ENCODE assay signal across 8 cellular contexts in the genomic region with DNA sequence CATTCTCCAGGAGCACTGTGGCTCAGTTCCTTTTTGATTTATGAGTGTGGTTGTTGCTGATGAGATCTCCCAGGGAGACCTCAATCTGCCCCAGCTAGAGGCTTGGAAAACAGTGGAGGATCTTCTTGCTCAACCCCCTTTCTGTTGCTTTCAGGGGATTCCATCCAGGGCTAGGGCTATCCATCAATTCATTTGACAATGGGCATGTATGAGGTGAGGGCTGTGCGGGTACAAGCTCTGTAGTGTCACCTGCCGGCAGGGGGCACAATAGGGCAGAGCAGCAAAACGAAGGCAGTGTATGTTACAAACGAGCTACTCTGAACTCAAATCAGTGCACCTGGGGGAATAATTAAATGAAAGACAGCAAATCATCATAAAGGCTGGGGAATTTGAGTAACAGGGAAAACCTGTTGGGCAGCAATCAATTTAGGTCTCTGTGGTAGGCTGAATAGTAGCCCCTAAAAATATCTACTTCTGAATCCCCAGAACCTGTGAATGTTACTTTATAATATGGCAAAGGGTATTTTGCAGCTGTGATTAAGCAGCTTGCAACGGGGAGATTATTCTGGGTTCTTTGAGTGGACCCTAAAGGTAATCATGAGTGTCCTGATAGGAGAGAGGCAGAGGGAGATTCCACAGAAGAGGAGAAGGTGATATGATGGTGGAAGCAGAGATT.
DNase-seq lines count a peak whose midpoint lies in the region; TF ChIP-seq lines count a peak whose summit lies in the region.

No MANE protein-coding gene starts in this region.

- no peak overlapping the region for H3K4me3 Mint-ChIP-seq in osteocyte (ENCODE audit: unreplicated experiment)

- H3K27ac ChIP-seq in OCI-LY7 (ENCODE audit: low read depth, low read length, poor library complexity, severe bottlenecking) (no peak overlapping the region), testis (no peak overlapping the region)

- H3K4me3 ChIP-seq in OCI-LY7 (ENCODE audit: low read depth, low read length, poor library complexity, severe bottlenecking) (no peak overlapping the region), testis (no peak overlapping the region)

- no peaks in the 10 kb centered on the region for H3K9me3 ChIP-seq in OCI-LY7 (ENCODE audit: low read length)
- no peaks in the 10 kb centered on the region for H3K9me3 ChIP-seq in testis

- H3K36me3 Mint-ChIP-seq in osteocyte (ENCODE audit: unreplicated experiment): no peaks in the 10 kb centered on the region

- H3K4me1 Mint-ChIP-seq in osteocyte (ENCODE audit: unreplicated experiment): peaks cover 9% of the 10 kb centered on the region

- H3K27me3 ChIP-seq in testis: no peaks in the 10 kb centered on the region

- intact Hi-C loops in OCI-LY7 (cut with micrococcal nuclease; ENCODE audit: unreplicated experiment) (loop anchor here (1.0 kb wide), 1 partner anchor 759 kb away; no protein-coding TSS in a partner anchor), testis (cut with DNase I; ENCODE audit: low total_unique reads) (loop anchor here (10.0 kb wide), 1 partner anchor 233 kb away; no protein-coding TSS in a partner anchor)

- H3K36me3 ChIP-seq in OCI-LY7 (ENCODE audit: insufficient read depth, low read length) (no peaks in the 10 kb centered on the region), testis (ENCODE audit: low read depth, missing control alignments) (no peaks in the 10 kb centered on the region)

- POLR2A ChIA-PET in OCI-LY7 (lab: Charles Lee): interaction anchor here (0.5 to 1.0 kb wide), 2 partner anchors 46 to 108 kb away, joined by 3 to 5 read pairs; no protein-coding TSS in a partner anchor

- no TSS peak for BruUV-seq in OCI-LY7 (replicated peaks; lab: Mats Ljungman, UMichigan)

- CTCF ChIA-PET in OCI-LY7 (lab: Charles Lee; ENCODE audit: unreplicated experiment): interaction anchor here (0.8 kb wide), 1 partner anchor 237 kb away, joined by 3 read pairs; no protein-coding TSS in a partner anchor

- H3K27ac Mint-ChIP-seq in osteocyte (ENCODE audit: unreplicated experiment): no peak overlapping the region

- TF ChIP-seq CTCF in GM12872 (IDR thresholded peaks at IDR 0.05; ENCODE audit: insufficient read depth, low read depth, low read length): peak; percentile 89
- peak; percentile 96 for TF ChIP-seq CTCF in OCI-LY7 (conservative IDR thresholded peaks at IDR 0.05; ENCODE audit: low read length)
- TF ChIP-seq CTCF in osteocyte (IDR thresholded peaks at IDR 0.05): peak; percentile 90
- peak; percentile 52 to 61 (median 59) for TF ChIP-seq CTCF in testis (IDR thresholded peaks at IDR 0.05)

- peak; percentile 42 for DNase-seq in HT1080 (ENCODE audit: low read depth)
- peak; percentile 65 for DNase-seq in OCI-LY7 (ENCODE audit: low spot score)
- peak; percentile 69 for DNase-seq in activated T-cell treated with anti-CD3 and anti-CD28 coated beads for 4 hours
- peak; percentile 37 for DNase-seq in fibroblast of peridontal ligament (ENCODE audit: extremely low read depth)
- peak; percentile 88 for DNase-seq in osteocyte (ENCODE audit: extremely low spot score, unreplicated experiment)
- DNase-seq in testis: peak; percentile 82
- DNase-seq in GOT3 (lab: John Stamatoyannopoulos, UW): no peak

- H3K27me3 Mint-ChIP-seq in osteocyte (ENCODE audit: unreplicated experiment): no peaks in the 10 kb centered on the region

- WGBS in testis, 2 donors: 45 to 50% methylated on average over 5 of the region's 5 CpGs

- no peak overlapping the region for H2AFZ ChIP-seq in OCI-LY7 (ENCODE audit: low read length)

- no peaks in the 10 kb centered on the region for H3K79me2 ChIP-seq in OCI-LY7 (ENCODE audit: insufficient read depth, low read depth, low read length)

- no peak overlapping the region for H3K4me2 ChIP-seq in OCI-LY7 (ENCODE audit: low read length)

- no peak for TF ChIP-seq POLR2A in testis (IDR thresholded peaks at IDR 0.05)

- H3K9me2 ChIP-seq in OCI-LY7 (ENCODE audit: insufficient read depth, low read length): no peaks in the 10 kb centered on the region

- H4K20me1 ChIP-seq in OCI-LY7 (ENCODE audit: insufficient read depth, low read length): no peaks in the 10 kb centered on the region

- no peaks in the 10 kb centered on the region for H3K4me1 ChIP-seq in OCI-LY7 (ENCODE audit: insufficient read depth, low read length, poor library complexity, severe bottlenecking)
- no peaks in the 10 kb centered on the region for H3K4me1 ChIP-seq in testis

- no peaks in the 10 kb centered on the region for H3K9me3 Mint-ChIP-seq in osteocyte (ENCODE audit: unreplicated experiment)
